ENCODE assay signal across 20 cellular contexts in the genomic region with DNA sequence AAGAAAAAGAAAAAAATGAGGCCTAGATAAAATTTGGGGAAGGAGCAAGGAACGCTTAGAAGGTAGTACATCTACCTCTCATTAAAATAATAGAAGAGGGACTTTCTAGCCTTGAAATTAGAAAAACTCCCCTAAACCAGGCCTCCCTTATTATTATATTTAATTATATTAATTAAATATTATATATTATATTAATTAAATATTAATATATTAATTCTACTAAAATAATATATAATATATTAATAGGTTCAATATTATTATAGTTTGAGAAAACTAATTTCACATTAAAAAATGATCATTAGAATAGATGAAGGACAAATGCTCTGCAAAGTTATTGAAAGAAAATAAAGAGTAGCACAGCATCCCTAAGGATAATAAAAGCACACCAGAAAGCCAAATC.
A peak's percentile ranks its signal among the peaks of the same experiment; 100 is the strongest.
DNase-seq lines count a peak whose midpoint lies in the region; ATAC-seq, FAIRE-seq and TF ChIP-seq lines count a peak whose summit lies in the region.
"Had no signal": no experiment of that assay in that cellular context is flagged by ENCODE, and none has a peak within 500 bp of the region (broad histone marks: within the 10 kb centered on the region; RNA-seq: fewer than 3 reads in every experiment).

No MANE protein-coding gene starts in this region.

- no peaks in the 10 kb centered on the region for H3K36me3 ChIP-seq in heart right ventricle

- no peaks in the 10 kb centered on the region for H3K27me3 ChIP-seq in heart right ventricle

- no peak overlapping the region for H3K27ac Mint-ChIP-seq in WTC11
- peak overlapping the region; percentile 16 for H3K27ac Mint-ChIP-seq in mesothelial cell of epicardium
- no peak overlapping the region for H3K27ac Mint-ChIP-seq in activated CD4-positive, alpha-beta T cell treated with anti-CD3 and anti-CD28 coated beads, Interleukin-2, amount 10 ng/mL, durations not matched to agents 7 days and 5 days
- H3K27ac Mint-ChIP-seq: CD4-positive, alpha-beta T cell; HFFc6 had no signal

- peaks cover 64% of the 10 kb centered on the region for H3K9me3 Mint-ChIP-seq in WTC11
- H3K9me3 Mint-ChIP-seq in mesothelial cell of epicardium, result peaks cover 55% of the 10 kb centered on the region
- peaks cover 27% of the 10 kb centered on the region for H3K9me3 Mint-ChIP-seq in activated CD4-positive, alpha-beta T cell treated with anti-CD3 and anti-CD28 coated beads, Interleukin-2, amount 10 ng/mL, durations not matched to agents 7 days and 5 days

- peaks cover 0 to 7% (median 0%) of the 10 kb centered on the region in 9 donors for H3K4me1 ChIP-seq in heart right ventricle
- H3K4me1 ChIP-seq: A549, Caco-2 had no signal

- FAIRE-seq in G401.6 (lab: Jason Lieb, UNC), result peak; percentile 66
- FAIRE-seq: A549, D721Med, GM12892, GM18507, HTR-8/SVneo had no signal

- H3K4me3 Mint-ChIP-seq in WTC11 (no peak overlapping the region), mesothelial cell of epicardium (no peak overlapping the region)
- no peak overlapping the region for H3K4me3 Mint-ChIP-seq in activated CD4-positive, alpha-beta T cell treated with anti-CD3 and anti-CD28 coated beads, Interleukin-2, amount 10 ng/mL, durations not matched to agents 7 days and 5 days
- H3K4me3 Mint-ChIP-seq: CD4-positive, alpha-beta T cell; HFFc6 had no signal

- CTCF ChIA-PET in WTC11 (lab: Charles Lee), result no interaction called here
- CTCF ChIA-PET in activated CD4-positive, alpha-beta T cell treated with anti-CD3 and anti-CD28 coated beads, Interleukin-2, amount 10 ng/mL, durations not matched to agents 7 days and 5 days (lab: Charles Lee), result no interaction called here

- no peak for TF ChIP-seq CTCF in WTC11 (IDR thresholded peaks at IDR 0.05)
- no peak for TF ChIP-seq CTCF in mesothelial cell of epicardium (IDR thresholded peaks at IDR 0.05; ENCODE audit: unreplicated experiment)
- no peak for TF ChIP-seq CTCF in heart right ventricle (IDR thresholded peaks at IDR 0.05)

- POLR2A ChIA-PET in WTC11 (lab: Charles Lee), result no interaction called here
- POLR2A ChIA-PET in activated CD4-positive, alpha-beta T cell treated with anti-CD3 and anti-CD28 coated beads, Interleukin-2, amount 10 ng/mL, durations not matched to agents 7 days and 5 days (lab: Charles Lee), result no interaction called here

- DNase-seq in WTC11 (ENCODE audit: low spot score) (no peak), mesothelial cell of epicardium (ENCODE audit: low spot score in 2 of 2, unreplicated experiment in 2 of 2) (no peak), heart right ventricle (no peak), 8988T (no peak)
- DNase-seq in activated CD4-positive, alpha-beta T cell treated with anti-CD3 and anti-CD28 coated beads, Interleukin-2, amount 10 ng/mL, durations not matched to agents 7 days and 5 days, result no peak
- DNase-seq: AML-193; Caco-2; CD4-positive, alpha-beta T cell; GDM1; GOT3; H7 had no signal

- H3K9me3 ChIP-seq in heart right ventricle, result peaks cover 0 to 63% (median 19%) of the 10 kb centered on the region in 11 donors

- H3K36me3 Mint-ChIP-seq in WTC11 (peaks cover 42% of the 10 kb centered on the region), mesothelial cell of epicardium (peaks cover 13% of the 10 kb centered on the region)
- no peaks in the 10 kb centered on the region for H3K36me3 Mint-ChIP-seq in activated CD4-positive, alpha-beta T cell treated with anti-CD3 and anti-CD28 coated beads, Interleukin-2, amount 10 ng/mL, durations not matched to agents 7 days and 5 days (ENCODE audit: low read depth)

- peaks cover 2% of the 10 kb centered on the region; the same call in 1 of the 2 replicates for H3K27me3 Mint-ChIP-seq in WTC11 (ENCODE audit: low read depth)
- no peaks in the 10 kb centered on the region for H3K27me3 Mint-ChIP-seq in mesothelial cell of epicardium (ENCODE audit: low read depth)
- H3K27me3 Mint-ChIP-seq in activated CD4-positive, alpha-beta T cell treated with anti-CD3 and anti-CD28 coated beads, Interleukin-2, amount 10 ng/mL, durations not matched to agents 7 days and 5 days, result no peaks in the 10 kb centered on the region
- H3K27me3 Mint-ChIP-seq: CD4-positive, alpha-beta T cell had no signal

- H3K4me1 Mint-ChIP-seq in WTC11 (no peaks in the 10 kb centered on the region), mesothelial cell of epicardium (no peaks in the 10 kb centered on the region)
- no peaks in the 10 kb centered on the region for H3K4me1 Mint-ChIP-seq in activated CD4-positive, alpha-beta T cell treated with anti-CD3 and anti-CD28 coated beads, Interleukin-2, amount 10 ng/mL, durations not matched to agents 7 days and 5 days

- no peak for ATAC-seq in WTC11
- ATAC-seq in heart right ventricle, result no peak
- ATAC-seq: A549, HCT116 had no signal

- intact Hi-C loops in heart right ventricle (cut with DNase I), result no loop called here

- H3K4me3 ChIP-seq in heart right ventricle, result no peak overlapping the region
- H3K4me3 ChIP-seq: A549 had no signal

- 92 to 97% methylated on average over 1 of the region's 1 CpG for WGBS in heart right ventricle, 2 donors

- no peak overlapping the region for H3K27ac ChIP-seq in heart right ventricle
- H3K27ac ChIP-seq: A549, C4-2B had no signal

TF ChIP-seq in WTC11, 78 proteins besides CTCF, POLR2A, EP300 and RAD21:
- no peak for TF ChIP-seq SMAD3 (CRISPR knock-in tag; IDR thresholded peaks at IDR 0.05; ENCODE audit: borderline replicate concordance)
- TF ChIP-seq, protein P1, sequence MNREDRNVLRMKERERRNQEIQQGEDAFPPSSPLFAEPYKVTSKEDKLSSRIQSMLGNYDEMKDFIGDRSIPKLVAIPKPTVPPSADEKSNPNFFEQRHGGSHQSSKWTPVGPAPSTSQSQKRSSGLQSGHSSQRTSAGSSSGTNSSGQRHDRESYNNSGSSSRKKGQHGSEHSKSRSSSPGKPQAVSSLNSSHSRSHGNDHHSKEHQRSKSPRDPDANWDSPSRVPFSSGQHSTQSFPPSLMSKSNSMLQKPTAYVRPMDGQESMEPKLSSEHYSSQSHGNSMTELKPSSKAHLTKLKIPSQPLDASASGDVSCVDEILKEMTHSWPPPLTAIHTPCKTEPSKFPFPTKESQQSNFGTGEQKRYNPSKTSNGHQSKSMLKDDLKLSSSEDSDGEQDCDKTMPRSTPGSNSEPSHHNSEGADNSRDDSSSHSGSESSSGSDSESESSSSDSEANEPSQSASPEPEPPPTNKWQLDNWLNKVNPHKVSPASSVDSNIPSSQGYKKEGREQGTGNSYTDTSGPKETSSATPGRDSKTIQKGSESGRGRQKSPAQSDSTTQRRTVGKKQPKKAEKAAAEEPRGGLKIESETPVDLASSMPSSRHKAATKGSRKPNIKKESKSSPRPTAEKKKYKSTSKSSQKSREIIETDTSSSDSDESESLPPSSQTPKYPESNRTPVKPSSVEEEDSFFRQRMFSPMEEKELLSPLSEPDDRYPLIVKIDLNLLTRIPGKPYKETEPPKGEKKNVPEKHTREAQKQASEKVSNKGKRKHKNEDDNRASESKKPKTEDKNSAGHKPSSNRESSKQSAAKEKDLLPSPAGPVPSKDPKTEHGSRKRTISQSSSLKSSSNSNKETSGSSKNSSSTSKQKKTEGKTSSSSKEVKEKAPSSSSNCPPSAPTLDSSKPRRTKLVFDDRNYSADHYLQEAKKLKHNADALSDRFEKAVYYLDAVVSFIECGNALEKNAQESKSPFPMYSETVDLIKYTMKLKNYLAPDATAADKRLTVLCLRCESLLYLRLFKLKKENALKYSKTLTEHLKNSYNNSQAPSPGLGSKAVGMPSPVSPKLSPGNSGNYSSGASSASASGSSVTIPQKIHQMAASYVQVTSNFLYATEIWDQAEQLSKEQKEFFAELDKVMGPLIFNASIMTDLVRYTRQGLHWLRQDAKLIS (CRISPR knock-in tag; IDR thresholded peaks at IDR 0.05; ENCODE audit: borderline replicate concordance), result no peak
- no peak for TF ChIP-seq SMAD4 (CRISPR knock-in tag; IDR thresholded peaks at IDR 0.05)
- peak; percentile 91 for TF ChIP-seq HMGA2 (CRISPR knock-in tag; IDR thresholded peaks at IDR 0.05)
- no peak for TF ChIP-seq FOXJ3 (CRISPR knock-in tag; IDR thresholded peaks at IDR 0.05; ENCODE audit: borderline replicate concordance)
